ENCODE assay signal across 12 cellular contexts in the genomic region with DNA sequence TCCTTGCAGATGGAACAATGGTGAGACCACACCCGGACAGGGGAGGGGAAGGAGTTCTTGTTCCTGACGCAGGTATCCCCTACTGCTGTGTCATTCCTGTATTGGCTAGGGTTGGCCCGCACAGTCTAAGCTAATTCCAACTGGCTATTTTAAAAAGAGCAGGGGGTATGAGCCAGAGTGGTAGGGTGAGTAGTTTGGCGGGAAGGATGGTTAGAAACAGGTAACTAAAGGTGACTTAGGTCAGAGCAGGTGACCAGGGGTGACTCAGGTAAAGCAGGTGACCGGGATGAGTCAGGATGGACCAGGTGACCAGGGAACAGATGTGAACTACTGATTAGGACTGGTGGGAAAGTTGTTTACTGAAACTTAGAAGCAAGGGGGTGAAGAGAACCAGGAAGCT. TPM values are rescaled to one million over a fixed set of nuclear protein-coding genes. Genes with fewer than 3 reads are reported as not detected.
A peak's percentile ranks its signal among the peaks of the same experiment; 100 is the strongest.
DNase-seq lines count a peak whose midpoint lies in the region; ATAC-seq and TF ChIP-seq lines count a peak whose summit lies in the region.
"Had no signal": no experiment of that assay in that cellular context is flagged by ENCODE, and none has a peak within 500 bp of the region (broad histone marks: within the 10 kb centered on the region; RNA-seq: fewer than 3 reads in every experiment).

No MANE protein-coding gene starts in this region.

- no peak for TF ChIP-seq CTCF in PC-9 (conservative IDR thresholded peaks at IDR 0.05)

- no CpG with 5 or more reads among the region's 5 CpGs for WGBS in trophoblast cell (ENCODE audit: extremely low coverage, insufficient coverage, insufficient read length)

- H3K9ac ChIP-seq in trophoblast cell (ENCODE audit: low read length): no peak overlapping the region

- H3K79me1 ChIP-seq in trophoblast cell (ENCODE audit: low read length): peaks cover 2% of the 10 kb centered on the region

- H2BK120ac ChIP-seq in trophoblast cell (ENCODE audit: insufficient read depth, low read length, poor library complexity): no peak overlapping the region

- DNase-seq in NCI-H146 (lab: John Stamatoyannopoulos, UW) (peak; percentile 12), NCI-H146 treated with DMSO at 0.1 percent for 48 hours (lab: John Stamatoyannopoulos, UW; ENCODE audit: unreplicated experiment) (no peak), PC-9 (peak; percentile 71 to 83), epithelial cell of prostate (ENCODE audit: low read depth, low spot score) (peak; percentile 51), trophoblast cell (peak; percentile 87 to 89), anterior cingulate cortex (lab: John Stamatoyannopoulos, UW) (no peak), amniotic stem cell (lab: John Stamatoyannopoulos, UW) (no peak)
- DNase-seq: activated effector memory CD4-positive, alpha-beta T cell treated with Interleukin-2 at 50 U/mL for 16 hours; NCI-H1092 treated with DMSO at 0.1 percent for 48 hours; SHP77 had no signal

- H4K12ac ChIP-seq in trophoblast cell (ENCODE audit: low read depth, low read length): no peak overlapping the region

- no peaks in the 10 kb centered on the region for H3F3A ChIP-seq in PC-9 (ENCODE audit: insufficient read depth, low read depth)

- no peaks in the 10 kb centered on the region for H3K9me2 ChIP-seq in PC-9 (ENCODE audit: insufficient read depth)

- H3K4me2 ChIP-seq in PC-9 (peak overlapping the region; percentile 59), trophoblast cell (ENCODE audit: low read length) (no peak overlapping the region)

- H3K27me3 ChIP-seq in PC-9 (ENCODE audit: insufficient read depth, low read depth) (no peaks in the 10 kb centered on the region), trophoblast cell (ENCODE audit: insufficient read depth, low read length) (no peaks in the 10 kb centered on the region)

- H3K9me3 ChIP-seq in PC-9 (ENCODE audit: insufficient read depth, low read depth): 0 out of 2 replicates have a peak, but pooled peaks cover 3% of the 10 kb centered on the region
- no peaks in the 10 kb centered on the region for H3K9me3 ChIP-seq in trophoblast cell (ENCODE audit: insufficient read depth, low read depth, low read length)

- CTCF ChIA-PET in PC-9 (lab: Charles Lee): interaction anchor here (1.0 kb wide), 1 partner anchor 25 kb away, joined by 3 read pairs; no protein-coding TSS in a partner anchor

- H3K23ac ChIP-seq in trophoblast cell (ENCODE audit: low read length): no peak overlapping the region

- 0 out of 2 replicates have a peak, but pooled peaks cover 5% of the 10 kb centered on the region for H3K36me3 ChIP-seq in PC-9 (ENCODE audit: low read depth)
- H3K36me3 ChIP-seq in trophoblast cell (ENCODE audit: control insufficient read depth in 1 of 2, insufficient read depth in 2 of 2, low read length in 2 of 2): no peaks in the 10 kb centered on the region

- H4K8ac ChIP-seq in trophoblast cell (ENCODE audit: low read depth, low read length): no peak overlapping the region

- no peak overlapping the region for H4K91ac ChIP-seq in trophoblast cell (ENCODE audit: low read depth, low read length)

- H3K14ac ChIP-seq in trophoblast cell (ENCODE audit: low read length): no peak overlapping the region

- H4K20me1 ChIP-seq in PC-9 (ENCODE audit: insufficient read depth): no peaks in the 10 kb centered on the region

- no peak for ATAC-seq in HG02938 (IDR thresholded peaks at IDR 0.05; ENCODE audit: unreplicated experiment)

- POLR2A ChIA-PET in PC-9 (lab: Charles Lee; ENCODE audit: unreplicated experiment): interaction anchor here (0.6 to 0.7 kb wide), 2 partner anchors 44 to 481 kb away, joined by 4 to 7 read pairs; no protein-coding TSS in a partner anchor

- H3K4me3 ChIP-seq in PC-9 (no peak overlapping the region), trophoblast cell (ENCODE audit: low read depth, low read length) (no peak overlapping the region)

- no peak overlapping the region for H2BK5ac ChIP-seq in trophoblast cell (ENCODE audit: low read depth, low read length, poor library complexity)

- no peak overlapping the region for H2AFZ ChIP-seq in PC-9
- no peak overlapping the region for H2AFZ ChIP-seq in trophoblast cell (ENCODE audit: insufficient read depth, low read length, poor library complexity)

- intact Hi-C loops in PC-9 (cut with micrococcal nuclease; ENCODE audit: unreplicated experiment): loop anchor here (1.0 kb wide), 1 partner anchor 58 kb away; a partner anchor contains a TSS

- no peak overlapping the region for H3K18ac ChIP-seq in trophoblast cell (ENCODE audit: low read length)

- H3K4me1 ChIP-seq in PC-9 (replicated peaks; ENCODE audit: insufficient read depth) (peaks cover 24% of the 10 kb centered on the region), trophoblast cell (ENCODE audit: control insufficient read depth in 1 of 2, insufficient read depth in 2 of 2, low read length in 2 of 2) (peaks cover 4% of the 10 kb centered on the region in 2 experiments)

- H2AK5ac ChIP-seq in trophoblast cell (ENCODE audit: low read length): no peak overlapping the region

- H3K27ac ChIP-seq in PC-9: peak overlapping the region; percentile 93
- H3K27ac ChIP-seq in epithelial cell of prostate: peak overlapping the region; percentile 35
- peak overlapping the region; percentile 21 for H3K27ac ChIP-seq in trophoblast cell (ENCODE audit: low read depth, low read length)
- H3K27ac ChIP-seq: 22Rv1 had no signal

- no peak overlapping the region for H2BK12ac ChIP-seq in trophoblast cell (ENCODE audit: low read length)

- BruUV-seq in PC-9 (replicated peaks; lab: Mats Ljungman, UMichigan): no TSS peak

- H3K79me2 ChIP-seq in PC-9 (ENCODE audit: low read depth) (peaks cover 41% of the 10 kb centered on the region), trophoblast cell (ENCODE audit: control insufficient read depth, insufficient read depth, low read length, poor library complexity) (no peaks in the 10 kb centered on the region)

- H3K4ac ChIP-seq in trophoblast cell (ENCODE audit: low read depth, low read length): no peak overlapping the region

RNA-seq across cellular contexts. Expression of a gene that starts 58.0 kb away (rescaled TPM):
- total RNA-seq in PC-9 (2021): 29.2 and 34.1 TPM in 2 replicates
- polyA plus RNA-seq in trophoblast cell (2013): 39.0 and 40.3 TPM in 2 replicates

Comparison
In these comparisons a context has a peak if more than half of its experiments do, and no peak if none do; other contexts are left out.
1. DNase-seq: peak in NCI-H146 (single experiment), PC-9 (2 of 2), epithelial cell of prostate (single experiment) and trophoblast cell (2 of 2); none in NCI-H146 treated with DMSO at 0.1 percent for 48 hours (single experiment), anterior cingulate cortex (0 of 58) and amniotic stem cell (single experiment).
2. H3K27ac ChIP-seq: peak in every context shown above with its lines; median percentile 93 in PC-9; 35 in epithelial cell of prostate; 21 in trophoblast cell.